27 cellular contexts compared by ENCODE assay signal in the genomic region with DNA sequence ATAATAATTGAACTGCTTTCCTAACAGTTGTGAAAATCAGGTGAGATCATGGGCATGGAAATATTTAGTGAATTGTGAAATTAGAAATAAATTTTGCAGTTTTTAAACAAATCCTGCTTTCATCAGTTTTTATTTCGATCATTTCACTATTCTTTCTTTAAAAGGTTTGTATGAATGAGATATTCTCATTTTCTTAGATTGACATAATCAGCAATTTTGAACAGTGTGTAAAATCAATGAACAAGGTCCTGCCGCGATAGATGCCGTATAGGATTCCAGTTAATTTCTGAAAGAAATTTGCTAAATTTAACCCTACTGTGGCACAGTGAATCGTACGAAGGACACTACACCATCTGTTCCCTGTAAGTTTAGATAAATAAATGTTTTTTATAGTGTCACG. TPM values are rescaled to one million over a fixed set of nuclear protein-coding genes. Genes with fewer than 3 reads are reported as not detected.
DNase-seq lines count a peak whose midpoint lies in the region; ATAC-seq, FAIRE-seq and TF ChIP-seq lines count a peak whose summit lies in the region.
"Had no signal": no experiment of that assay in that cellular context is flagged by ENCODE, and none has a peak within 500 bp of the region (broad histone marks: within the 10 kb centered on the region; RNA-seq: fewer than 3 reads in every experiment).

No MANE protein-coding gene starts in this region.

- H3K9ac ChIP-seq in fibroblast of lung (ENCODE audit: insufficient read depth, low read length): no peak overlapping the region

- H3K4me1 Mint-ChIP-seq in stimulated activated memory B cell treated with anti-CD40 and anti-IgM and Interleukin-4, amounts not matched to agents 10 μg/mL and 1 μg/mL and 100 μg/mL, for 72 hours: peaks cover 68% of the 10 kb centered on the region

- H3K36me3 Mint-ChIP-seq in stimulated activated memory B cell treated with anti-CD40 and anti-IgM and Interleukin-4, amounts not matched to agents 10 μg/mL and 1 μg/mL and 100 μg/mL, for 72 hours: peaks cover 5% of the 10 kb centered on the region
- H3K36me3 Mint-ChIP-seq: immature natural killer cell had no signal

- H3K4me2 ChIP-seq in fibroblast of lung (ENCODE audit: extremely low read depth, insufficient read depth, low read length): peak overlapping the region; percentile 41

- peak overlapping the region; percentile 2 for H3K27ac Mint-ChIP-seq in stimulated activated memory B cell treated with anti-CD40 and anti-IgM and Interleukin-4, amounts not matched to agents 10 μg/mL and 1 μg/mL and 100 μg/mL, for 72 hours
- H3K27ac Mint-ChIP-seq: effector memory CD8-positive, alpha-beta T cell had no signal

- H3K27ac ChIP-seq in VCaP (peak overlapping the region; percentile 65), fibroblast of lung (ENCODE audit: insufficient read depth, low read length) (no peak overlapping the region), lower lobe of right lung (no peak overlapping the region)
- H3K27ac ChIP-seq: C4-2B, coronary artery, SJCRH30, skin epidermis, upper lobe of left lung had no signal

- no peak for TF ChIP-seq POLR2A in H54 (IDR thresholded peaks at IDR 0.05; ENCODE audit: low read depth, low read length)

- H3K4me3 ChIP-seq in fibroblast of lung (replicated peaks in 1 of 4; ENCODE audit: control extremely low read depth in 1 of 4, insufficient read depth in 1 of 4, low read depth in 3 of 4, low read length in 4 of 4) (peak overlapping the region in 1 of 4 experiments; percentile 3), lower lobe of right lung (no peak overlapping the region)
- H3K4me3 ChIP-seq: coronary artery, SJCRH30, skin epidermis, upper lobe of left lung had no signal

- H3K27me3 ChIP-seq in fibroblast of lung (ENCODE audit: control insufficient read depth, insufficient read depth, low read length) (no peaks in the 10 kb centered on the region), lower lobe of right lung (ENCODE audit: low read depth) (no peaks in the 10 kb centered on the region)
- H3K27me3 ChIP-seq: SJCRH30, upper lobe of left lung had no signal

- H3K27me3 Mint-ChIP-seq in stimulated activated memory B cell treated with anti-CD40 and anti-IgM and Interleukin-4, amounts not matched to agents 10 μg/mL and 1 μg/mL and 100 μg/mL, for 72 hours: no peaks in the 10 kb centered on the region
- H3K27me3 Mint-ChIP-seq: effector memory CD8-positive, alpha-beta T cell had no signal

- no peaks in the 10 kb centered on the region for H3K9me3 Mint-ChIP-seq in stimulated activated memory B cell treated with anti-CD40 and anti-IgM and Interleukin-4, amounts not matched to agents 10 μg/mL and 1 μg/mL and 100 μg/mL, for 72 hours
- H3K9me3 Mint-ChIP-seq: effector memory CD8-positive, alpha-beta T cell; immature natural killer cell had no signal

- no peaks in the 10 kb centered on the region for H3K36me3 ChIP-seq in fibroblast of lung (ENCODE audit: control insufficient read depth, insufficient read depth, low read length)
- no peaks in the 10 kb centered on the region for H3K36me3 ChIP-seq in lower lobe of right lung
- H3K36me3 ChIP-seq: upper lobe of left lung had no signal

- peaks cover 25% of the 10 kb centered on the region for H4K20me1 ChIP-seq in fibroblast of lung (ENCODE audit: control insufficient read depth, extremely low read depth, insufficient read depth, low read length)

- DNase-seq in H54 (ENCODE audit: insufficient read length, low spot score) (no peak), fibroblast of lung (ENCODE audit: low read depth in 2 of 2) (no peak), NCI-H1694 (lab: John Stamatoyannopoulos, UW) (no peak), NCI-H1436 (lab: John Stamatoyannopoulos, UW) (no peak), lower lobe of right lung (no peak)
- DNase-seq: activated CD4-positive, alpha-beta T cell treated with anti-CD3 and anti-CD28 coated beads, Interleukin-2, amount 50 U/mL, for 48 hours; activated naive CD4-positive, alpha-beta T cell treated with anti-CD3 and anti-CD28 coated beads, Interleukin-2, amount 50 U/mL, for 16 hours; aorta; DND-41; effector memory CD8-positive, alpha-beta T cell; hypothalamus; immature natural killer cell; mesenchymal stem cell; NCI-H1092 treated with DMSO at 0.1 percent for 48 hours; NCI-H2081; NCI-H345; NCI-H748 treated with DMSO at 0.1 percent for 48 hours; occipital lobe; SJCRH30; stimulated activated CD4-positive, alpha-beta T cell treated with anti-CD3 and anti-CD28 coated beads, Interleukin-1b, Interleukin-23, amount 100 ng/mL, for 48 hours; upper lobe of left lung had no signal

- intact Hi-C loops in lower lobe of right lung (cut with DNase I): no loop called here

- no peak for TF ChIP-seq CTCF in VCaP (conservative IDR thresholded peaks at IDR 0.05)
- no peak for TF ChIP-seq CTCF in fibroblast of lung (conservative IDR thresholded peaks at IDR 0.05 in 1 of 2, IDR thresholded peaks at IDR 0.05 in 1 of 2; ENCODE audit: low read depth in 1 of 2, low read length in 2 of 2)
- no peak for TF ChIP-seq CTCF in lower lobe of right lung (IDR thresholded peaks at IDR 0.05)

- no peak overlapping the region for H2AFZ ChIP-seq in fibroblast of lung (ENCODE audit: low read length)

- H3K9me3 ChIP-seq in fibroblast of lung (ENCODE audit: control insufficient read depth, insufficient read depth, low read depth, low read length): no peaks in the 10 kb centered on the region
- H3K9me3 ChIP-seq in lower lobe of right lung: no peaks in the 10 kb centered on the region
- H3K9me3 ChIP-seq: SJCRH30, upper lobe of left lung had no signal

- H3K79me2 ChIP-seq in fibroblast of lung (ENCODE audit: control insufficient read depth, insufficient read depth, low read length): peaks cover 100% of the 10 kb centered on the region

- no peak for ATAC-seq in stimulated activated memory B cell treated with anti-CD40 and anti-IgM and Interleukin-4, amounts not matched to agents 10 μg/mL and 1 μg/mL and 100 μg/mL, for 72 hours
- no peak for ATAC-seq in lower lobe of right lung
- ATAC-seq: effector memory CD8-positive, alpha-beta T cell had no signal

- H3K4me3 Mint-ChIP-seq in stimulated activated memory B cell treated with anti-CD40 and anti-IgM and Interleukin-4, amounts not matched to agents 10 μg/mL and 1 μg/mL and 100 μg/mL, for 72 hours: no peak overlapping the region

- H3K4me1 ChIP-seq in fibroblast of lung (ENCODE audit: control insufficient read depth, extremely low read depth, insufficient read depth, low read length): peaks cover 5% of the 10 kb centered on the region
- H3K4me1 ChIP-seq in lower lobe of right lung: peaks cover 80% of the 10 kb centered on the region
- H3K4me1 ChIP-seq: SJCRH30 had no signal

- FAIRE-seq in H54 (lab: Jason Lieb, UNC): peak; percentile 69
- FAIRE-seq: H1 had no signal

RNA-seq across cellular contexts. Expression of gene RAD23B, which starts 7.5 kb away (rescaled TPM):
- total RNA-seq in fibroblast of lung: 101 and 156 TPM in 2 replicates
- 356 and 607 TPM in 2 replicates for polyA plus RNA-seq in fibroblast of lung
- 168 and 353 TPM in 2 replicates for polyA plus RNA-seq in fibroblast of lung (2012)
- polyA minus RNA-seq in fibroblast of lung (ENCODE audit: low replicate concordance): 115 and 121 TPM in 2 replicates
- 95.4 TPM for total RNA-seq in lower lobe of right lung
